ENCODE assay signal across 6 cellular contexts in the genomic region with DNA sequence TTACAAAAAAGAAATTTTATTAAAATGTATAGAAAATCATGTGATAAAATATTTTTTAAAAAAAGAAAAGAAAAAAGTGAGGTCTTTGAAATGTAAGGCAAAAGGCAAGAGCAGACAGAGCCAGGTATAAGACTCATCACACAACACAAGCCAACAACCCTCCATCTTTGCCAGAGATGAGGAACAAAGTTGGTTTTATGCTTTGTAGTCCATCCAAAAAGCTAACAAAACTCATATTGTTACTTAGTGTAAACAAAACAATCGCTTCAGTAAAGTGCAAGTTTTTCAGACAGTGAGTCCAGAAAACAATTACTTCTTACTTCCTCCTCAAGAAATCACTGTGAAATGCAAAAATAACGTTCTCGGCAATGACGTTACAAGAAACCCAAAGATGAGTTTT.
DNase-seq lines count a peak whose midpoint lies in the region; ATAC-seq, FAIRE-seq and TF ChIP-seq lines count a peak whose summit lies in the region.
"Not testable (repeated sequence)": the region's sequence is repeated elsewhere in the genome, so short reads cannot be mapped to it uniquely, and the experiment has no call there.

No MANE protein-coding gene starts in this region.

- H2AFZ ChIP-seq in OCI-LY3 (ENCODE audit: low read depth, low read length): not testable (repeated sequence)

- H3K4me1 ChIP-seq in OCI-LY3 (ENCODE audit: low read length): not testable (repeated sequence)

- not testable (repeated sequence) for H3K4me2 ChIP-seq in OCI-LY3 (ENCODE audit: low read length)

- peak; percentile 24 for ATAC-seq in HG02870 (IDR thresholded peaks at IDR 0.05; ENCODE audit: unreplicated experiment)

- H3K9me3 ChIP-seq in OCI-LY3 (ENCODE audit: insufficient read depth, low read length): not testable (repeated sequence)

- TF ChIP-seq CTCF in OCI-LY3 (IDR thresholded peaks at IDR 0.05; ENCODE audit: low read depth, low read length): not testable (repeated sequence)

- not testable (repeated sequence) for H3K79me2 ChIP-seq in OCI-LY3 (ENCODE audit: low read length)

- H3K4me3 ChIP-seq in OCI-LY3 (ENCODE audit: low read length): not testable (repeated sequence)

- not testable (repeated sequence) for H4K20me1 ChIP-seq in OCI-LY3 (ENCODE audit: insufficient read depth, low read length)

- H3K27me3 ChIP-seq in OCI-LY3 (ENCODE audit: low read depth, low read length): not testable (repeated sequence)

- FAIRE-seq in frontal cortex (lab: Jason Lieb, UNC): peak; percentile 82

- peak overlapping the region; percentile 40 for H3K27ac ChIP-seq in OCI-LY3 (ENCODE audit: low read length)

- not testable (repeated sequence) for H3K9ac ChIP-seq in OCI-LY3 (ENCODE audit: low read length)

- DNase-seq in Ammon's horn (ENCODE audit: low spot score) (peak; percentile 9), midbrain (lab: John Stamatoyannopoulos, UW) (peak; percentile 6), putamen (ENCODE audit: low spot score) (peak; percentile 32)
- DNase-seq in frontal cortex (ENCODE audit: low spot score in 2 of 2): not testable (repeated sequence)

- H3K36me3 ChIP-seq in OCI-LY3 (replicated peaks; ENCODE audit: low read depth, low read length): not testable (repeated sequence)
